In the genomic region with DNA sequence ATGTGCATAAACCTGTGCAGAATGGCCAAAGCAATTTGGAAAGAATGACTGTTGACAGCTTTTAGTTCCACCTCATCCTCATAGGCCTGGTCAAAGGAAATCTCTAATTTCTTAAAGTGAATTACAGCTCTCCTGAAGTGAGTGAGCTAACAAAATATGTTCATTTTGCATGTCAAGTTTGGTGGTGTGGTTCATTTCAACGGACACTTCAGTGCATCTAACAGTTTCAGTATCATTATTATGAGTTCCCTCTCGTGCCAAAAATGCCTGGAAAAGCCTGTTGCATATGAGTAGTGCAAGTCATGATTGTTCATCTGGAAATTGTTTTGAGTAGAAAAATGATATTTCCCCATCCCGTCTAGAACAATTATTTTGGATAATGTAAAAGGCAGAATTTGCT, we compare ENCODE assay signal across 12 cellular contexts. TPM values are rescaled to one million over a fixed set of nuclear protein-coding genes. Genes with fewer than 3 reads are reported as not detected.
DNase-seq lines count a peak whose midpoint lies in the region; ATAC-seq, FAIRE-seq and TF ChIP-seq lines count a peak whose summit lies in the region.
"Had no signal": no experiment of that assay in that cellular context is flagged by ENCODE, and none has a peak within 500 bp of the region (broad histone marks: within the 10 kb centered on the region; RNA-seq: fewer than 3 reads in every experiment).

No MANE protein-coding gene starts in this region.

- no peaks in the 10 kb centered on the region for H4K20me1 ChIP-seq in OCI-LY3 (ENCODE audit: insufficient read depth, low read length)

- peak overlapping the region; percentile 50 for H3K4me2 ChIP-seq in OCI-LY3 (ENCODE audit: low read length)
- H3K4me2 ChIP-seq: hepatocyte had no signal

- no peaks in the 10 kb centered on the region for H3K36me3 ChIP-seq in OCI-LY3 (replicated peaks; ENCODE audit: low read depth, low read length)

- peaks cover 31% of the 10 kb centered on the region for H3K4me1 ChIP-seq in OCI-LY3 (ENCODE audit: low read length)

- DNase-seq in AG09319 (ENCODE audit: extremely low read depth, low read depth) (peak; percentile 61), Ammon's horn (ENCODE audit: low spot score) (no peak), mesenteric fat pad (ENCODE audit: low spot score) (no peak), SW 1271 (lab: John Stamatoyannopoulos, UW) (no peak), H54 (ENCODE audit: insufficient read length, low spot score) (no peak)
- DNase-seq: activated CD8-positive, alpha-beta T cell treated with anti-CD3 and anti-CD28 coated beads, Interleukin-2, amount 10 ng/mL, durations not matched to agents 7 days and 5 days had no signal

- no peak overlapping the region for H3K27ac ChIP-seq in OCI-LY3 (ENCODE audit: low read length)
- H3K27ac ChIP-seq: C4-2B, hepatocyte had no signal

- H3K9me3 ChIP-seq in OCI-LY3 (ENCODE audit: insufficient read depth, low read length) = no peaks in the 10 kb centered on the region

- no peak overlapping the region for H3K9ac ChIP-seq in OCI-LY3 (ENCODE audit: low read length)

- peak; percentile 62 for ATAC-seq in GM19035 (IDR thresholded peaks at IDR 0.05; ENCODE audit: unreplicated experiment)
- ATAC-seq in HG02759 (IDR thresholded peaks at IDR 0.05; ENCODE audit: unreplicated experiment) = peak; percentile 69
- ATAC-seq: activated CD8-positive, alpha-beta T cell treated with anti-CD3 and anti-CD28 coated beads, Interleukin-2, amount 10 ng/mL, durations not matched to agents 7 days and 5 days had no signal

- no peak overlapping the region for H3K4me3 ChIP-seq in OCI-LY3 (ENCODE audit: low read length)
- H3K4me3 ChIP-seq: hepatocyte had no signal

- no peak for FAIRE-seq in H54 (lab: Jason Lieb, UNC)

- no peaks in the 10 kb centered on the region for H3K27me3 ChIP-seq in OCI-LY3 (ENCODE audit: low read depth, low read length)
- H3K27me3 ChIP-seq: hepatocyte had no signal

- no peak for TF ChIP-seq CTCF in AG09319 (IDR thresholded peaks at IDR 0.05; ENCODE audit: low read depth, low read length)
- TF ChIP-seq CTCF in OCI-LY3 (IDR thresholded peaks at IDR 0.05; ENCODE audit: low read depth, low read length) = no peak

- no peak for TF ChIP-seq POLR2A in H54 (IDR thresholded peaks at IDR 0.05; ENCODE audit: low read depth, low read length)

- no peak overlapping the region for H2AFZ ChIP-seq in OCI-LY3 (ENCODE audit: low read depth, low read length)
- H2AFZ ChIP-seq: hepatocyte had no signal

- no peaks in the 10 kb centered on the region for H3K79me2 ChIP-seq in OCI-LY3 (ENCODE audit: low read length)
- H3K79me2 ChIP-seq: hepatocyte had no signal

RNA-seq across cellular contexts. Expression of a gene that starts 53.2 kb away (rescaled TPM):
- total RNA-seq in mesenteric fat pad = not detected
- total RNA-seq: activated CD8-positive, alpha-beta T cell treated with anti-CD3 and anti-CD28 coated beads, Interleukin-2, amount 10 ng/mL, durations not matched to agents 7 days and 5 days; hepatocyte; RPMI7951 had no signal
